ENCODE assay signal across 8 cellular contexts in genomic region chr2:55617160-55618024, GRCh38. TPM values are rescaled to one million over a fixed set of nuclear protein-coding genes. Genes with fewer than 3 reads are reported as not detected.
DNase-seq lines count a peak whose midpoint lies in the region; TF ChIP-seq lines count a peak whose summit lies in the region.

PPP4R3B (minus strand) TSS chr2:55617622; CDS start chr2:55617285, 337 bp downstream.

- no peak within 1 kb of the TSS for H3K4me3 Mint-ChIP-seq in activated naive CD4-positive, alpha-beta T cell treated with anti-CD3 and anti-CD28 coated beads for 36 hours

- H3K27ac Mint-ChIP-seq in activated naive CD4-positive, alpha-beta T cell treated with anti-CD3 and anti-CD28 coated beads for 36 hours = no peak within 1 kb of the TSS

- H3K9me3 Mint-ChIP-seq in activated naive CD4-positive, alpha-beta T cell treated with anti-CD3 and anti-CD28 coated beads for 36 hours = no peaks in the 10 kb centered on the region

- intact Hi-C loops in activated naive CD4-positive, alpha-beta T cell treated with anti-CD3 and anti-CD28 coated beads for 36 hours (cut with micrococcal nuclease) = loop anchor here (1.0 to 10.0 kb wide), 20 partner anchors 27 to 1833 kb away; partner anchors contain the start of genes ACYP2, ASB3, CFAP36 and CLHC1

- H3K4me3 ChIP-seq in GM06990 (replicated peaks; ENCODE audit: low read depth, low read length) (peak within 1 kb of the TSS; percentile 100), HFF-Myc (replicated peaks; ENCODE audit: low read depth, low read length) (peak within 1 kb of the TSS; percentile 71)

- H3K36me3 ChIP-seq in GM06990 (ENCODE audit: control insufficient read depth, insufficient read depth, low read length) = no peaks in the 10 kb centered on the region; the same call in 1 of the 2 replicates

- no peaks in the 10 kb centered on the region for H3K27me3 Mint-ChIP-seq in activated naive CD4-positive, alpha-beta T cell treated with anti-CD3 and anti-CD28 coated beads for 36 hours (ENCODE audit: low read depth)

- H3K4me1 Mint-ChIP-seq in activated naive CD4-positive, alpha-beta T cell treated with anti-CD3 and anti-CD28 coated beads for 36 hours (ENCODE audit: low read depth) = peaks cover 21% of the 10 kb centered on the region

- peak within 1 kb of the TSS; percentile 93 for H3K27ac ChIP-seq in temporal lobe (ENCODE audit: low read depth, low read length)

- peak; percentile 100 for DNase-seq in GM06990 (ENCODE audit: extremely low read depth, insufficient read length)
- DNase-seq in HFF-Myc (ENCODE audit: extremely low read depth, low read depth) = peak; percentile 95
- DNase-seq in MV-4-11 (lab: John Stamatoyannopoulos, UW) = peak; percentile 99
- DNase-seq in SK-MEL-5 (ENCODE audit: low read depth, low spot score) = peak; percentile 100
- peak; percentile 99 for DNase-seq in activated naive CD4-positive, alpha-beta T cell treated with anti-CD3 and anti-CD28 coated beads for 36 hours
- DNase-seq in globus pallidus (ENCODE audit: low spot score) = peak; percentile 99
- DNase-seq in nucleus accumbens (lab: John Stamatoyannopoulos, UW) = peak; percentile 85 to 100 (median 99)

- H3K27me3 ChIP-seq in GM06990 (replicated peaks; ENCODE audit: control insufficient read depth, insufficient read depth, low read length) = no peaks in the 10 kb centered on the region

- TF ChIP-seq CTCF in GM06990 (IDR thresholded peaks at IDR 0.05; ENCODE audit: insufficient read depth, low read length, poor library complexity, severe bottlenecking) (peak; percentile 23), HFF-Myc (IDR thresholded peaks at IDR 0.05; ENCODE audit: low read depth, low read length, missing control alignments) (peak; percentile 38)

- peaks cover 33% of the 10 kb centered on the region for H3K36me3 Mint-ChIP-seq in activated naive CD4-positive, alpha-beta T cell treated with anti-CD3 and anti-CD28 coated beads for 36 hours (ENCODE audit: low read depth)

- CTCF ChIA-PET in activated naive CD4-positive, alpha-beta T cell treated with anti-CD3 and anti-CD28 coated beads for 36 hours (lab: Charles Lee) = interaction anchor here (0.6 to 1.6 kb wide), 2 partner anchors 98 to 313 kb away, joined by 3 read pairs; partner anchors contain the start of gene CFAP36

- in situ Hi-C loops in SK-MEL-5 (cut with HindIII; ENCODE audit: low pct_unique_long_range_greater_than_20kb, low sequenced_read_pairs) = no loop called here

RNA-seq across cellular contexts. Expression of gene PPP4R3B, which starts in this region (rescaled TPM):
- total RNA-seq in SK-MEL-5 (2014; rRNA removed; shearing (Covaris generic)) = 60.5 and 64.0 TPM in 2 replicates
- polyA plus RNA-seq in SK-MEL-5 (2015; cell fraction: cytosol; rRNA removed) = 36.2 and 45.0 TPM in 2 replicates
- 60.9 and 69.1 TPM in 2 replicates for polyA plus RNA-seq in SK-MEL-5 (2015; cell fraction: nucleus; rRNA removed)
- total RNA-seq in activated naive CD4-positive, alpha-beta T cell treated with anti-CD3 and anti-CD28 coated beads for 36 hours = 10 to 100 TPM; 55.4 to 57.2 TPM
- 93.7 TPM for total RNA-seq in temporal lobe

Comparison
In these comparisons a context has a peak if more than half of its experiments do, and no peak if none do; other contexts are left out.
1. Peak in every context shown above with its lines: DNase-seq, H3K4me3 ChIP-seq and H3K27ac ChIP-seq.